Comparison of ENCODE assay signal across 8 cellular contexts in genomic region chr12:53232641-53233538, GRCh38. TPM values are rescaled to one million over a fixed set of nuclear protein-coding genes. Genes with fewer than 3 reads are reported as not detected.
A peak's percentile ranks its signal among the peaks of the same experiment; 100 is the strongest.
DNase-seq lines count a peak whose midpoint lies in the region; ATAC-seq and TF ChIP-seq lines count a peak whose summit lies in the region.

No MANE protein-coding gene starts in this region.

- H3K4me3 ChIP-seq in fibroblast of the aortic adventitia (ENCODE audit: low read depth, low read length) (peak overlapping the region; percentile 83), ovary (peak overlapping the region; percentile 68)

- H3K9me3 ChIP-seq in ovary = no peaks in the 10 kb centered on the region

- TF ChIP-seq POLR2A in ovary (IDR thresholded peaks at IDR 0.05) = no peak

- in situ Hi-C loops in KBM-7 (cut with MboI; ENCODE audit: low pct_unique_long_range_greater_than_20kb, low sequenced_read_pairs) = no loop called here

- H3K36me3 ChIP-seq in ovary = no peaks in the 10 kb centered on the region

- intact Hi-C loops in ovary (cut with DNase I) = no loop called here

- TF ChIP-seq CTCF in fibroblast of the aortic adventitia (IDR thresholded peaks at IDR 0.05; ENCODE audit: insufficient read depth, low read length) (no peak), ovary (IDR thresholded peaks at IDR 0.05) (no peak)

- H3K27me3 ChIP-seq in ovary = no peaks in the 10 kb centered on the region

- no peak for TF ChIP-seq EP300 in ovary (IDR thresholded peaks at IDR 0.05)

- H3K4me1 ChIP-seq in ovary (ENCODE audit: insufficient read depth) = peaks cover 19% of the 10 kb centered on the region

- DNase-seq in EH (ENCODE audit: low read depth) (peak; percentile 65), KBM-7 (peak; percentile 49), fibroblast of the aortic adventitia (ENCODE audit: low read depth) (peak; percentile 44), ovary (peak; percentile 49 to 60 (median 56)), D341Med (ENCODE audit: low spot score) (no peak)
- peak; percentile 57 to 65 for DNase-seq in activated T-cell treated with anti-CD3 and anti-CD28 coated beads, Interleukin-2, amount 50 U/mL, for 48 hours

- ATAC-seq in HG03439 (IDR thresholded peaks at IDR 0.05; ENCODE audit: unreplicated experiment) = no peak
- ATAC-seq in HG02870 (IDR thresholded peaks at IDR 0.05; ENCODE audit: unreplicated experiment) = no peak

- peak overlapping the region; percentile 77 to 90 for H3K27ac ChIP-seq in ovary

- WGBS in ovary, 3 donors = 25 to 30% (median 28%) methylated on average over 12 of the region's 12 CpGs

RNA-seq across cellular contexts. Expression of gene RARG, which starts 0.9 kb away (rescaled TPM):
- total RNA-seq in fibroblast of the aortic adventitia (ENCODE audit: low replicate concordance) = 43.9 and 69.4 TPM in 2 replicates
- 10 to 100 TPM in 6 of 7 donors, 1 to 10 TPM in 1; 8.7 to 37.0 (median 31.7) TPM for total RNA-seq in ovary
- polyA plus RNA-seq in ovary = 10 to 100 TPM; 18.8 to 22.0 TPM

RNA-seq across cellular contexts. Expression of gene ITGB7, which starts 25.8 kb away (rescaled TPM):
- total RNA-seq in fibroblast of the aortic adventitia (ENCODE audit: low replicate concordance) = 0.54 TPM in 1 of 2 replicates, not detected in the other
- 1 to 10 TPM in 6 of 7 donors, under 1 TPM in 1; 0.96 to 2.9 (median 1.7) TPM for total RNA-seq in ovary
- polyA plus RNA-seq in ovary = 1 to 10 TPM in 1 of 2 donors, under 1 TPM in 1; 0.45 to 3.1 TPM

RNA-seq across cellular contexts. Expression of gene ESPL1, which starts 35.2 kb away (rescaled TPM):
- 1.5 and 13.5 TPM in 2 replicates for total RNA-seq in fibroblast of the aortic adventitia (ENCODE audit: low replicate concordance)
- total RNA-seq in ovary = 1 to 10 TPM in 1 of 7 donors, under 1 TPM in 6; 0.11 to 1.6 (median 0.24) TPM
- under 1 TPM; 0.37 to 0.40 TPM for polyA plus RNA-seq in ovary

RNA-seq across cellular contexts. Expression of gene CSAD, which starts 52.2 kb away (rescaled TPM):
- total RNA-seq in fibroblast of the aortic adventitia (ENCODE audit: low replicate concordance) (8.7 and 23.4 TPM in 2 replicates), ovary (10 to 100 TPM; 24.4 to 36.0 (median 28.0) TPM)
- polyA plus RNA-seq in ovary = 10 to 100 TPM; 19.8 to 29.5 TPM

RNA-seq across cellular contexts. Expression of gene ZNF740, which starts 52.4 kb away (rescaled TPM):
- total RNA-seq in fibroblast of the aortic adventitia (ENCODE audit: low replicate concordance) (12.6 and 16.3 TPM in 2 replicates), ovary (10 to 100 TPM in 6 of 7 donors, 1 to 10 TPM in 1; 9.7 to 56.9 (median 46.4) TPM)
- 10 to 100 TPM; 14.6 to 23.6 TPM for polyA plus RNA-seq in ovary
